8 cellular contexts compared by ENCODE assay signal in genomic region chr1:161177112-161177935, GRCh38. TPM values are rescaled to one million over a fixed set of nuclear protein-coding genes. Genes with fewer than 3 reads are reported as not detected.
DNase-seq lines count a peak whose midpoint lies in the region; ATAC-seq, FAIRE-seq and TF ChIP-seq lines count a peak whose summit lies in the region.

TSS of gene B4GALT3 (minus strand) at chr1:161177507. CDS start at chr1:161176060, 1,447 bp downstream.

- TF ChIP-seq CTCF in kidney (IDR thresholded peaks at IDR 0.05; ENCODE audit: borderline replicate concordance, extremely low read depth, insufficient read depth), result no peak

- peak; percentile 73 for ATAC-seq in GM19043 (IDR thresholded peaks at IDR 0.05; ENCODE audit: low read depth, unreplicated experiment)
- ATAC-seq in HG03342 (IDR thresholded peaks at IDR 0.05; ENCODE audit: unreplicated experiment), result peak; percentile 80

- H3K9me3 ChIP-seq in kidney (ENCODE audit: control insufficient read depth in 1 of 2, low read length in 2 of 2), result no peaks in the 10 kb centered on the region

- intact Hi-C loops in kidney (cut with DNase I), result no loop called here

- H3K4me1 ChIP-seq in kidney (ENCODE audit: control insufficient read depth in 1 of 2, insufficient read depth in 1 of 2, low read depth in 1 of 2, low read length in 2 of 2), result peaks cover 12 to 21% of the 10 kb centered on the region in 2 donors

- H3K36me3 ChIP-seq in kidney (ENCODE audit: control insufficient read depth in 1 of 2, insufficient read depth in 2 of 2, low read length in 2 of 2), result peaks cover 10 to 33% of the 10 kb centered on the region in 2 donors

- H3K9ac ChIP-seq in kidney (ENCODE audit: low read length in 2 of 2), result peak within 1 kb of the TSS; percentile 97 to 98

- FAIRE-seq in kidney (lab: Jason Lieb, UNC), result no peak

- H3K4me3 ChIP-seq in kidney (ENCODE audit: low read length in 2 of 2), result peak within 1 kb of the TSS; percentile 97 to 98

- peak within 1 kb of the TSS; percentile 95 to 96 for H3K27ac ChIP-seq in kidney (ENCODE audit: low read depth in 2 of 2, low read length in 2 of 2)

- DNase-seq in AG20443 (ENCODE audit: low spot score) (peak; percentile 97), NCI-H510A (lab: John Stamatoyannopoulos, UW) (peak; percentile 71), cerebellar cortex (ENCODE audit: low spot score) (peak; percentile 84), kidney (peak; percentile 96)
- peak; percentile 96 to 98 for DNase-seq in activated CD4-positive, alpha-beta T cell treated with anti-CD3 and anti-CD28 coated beads for 24 hours (ENCODE audit: low read depth in 2 of 2)
- DNase-seq in stimulated activated CD4-positive, alpha-beta T cell treated with anti-CD3 and anti-CD28 coated beads, Interleukin-15, amount 100 ng/mL, for 1 hour (ENCODE audit: low read depth in 1 of 2, low spot score in 1 of 2), result peak; percentile 92 to 98

RNA-seq across cellular contexts. Expression of gene B4GALT3, which starts in this region (rescaled TPM):
- 22.9 TPM for total RNA-seq in kidney
- 33.5 TPM for polyA plus RNA-seq in kidney (ENCODE audit: insufficient read depth, low read depth, low replicate concordance)

Comparison
In these comparisons a context has a peak if more than half of its experiments do, and no peak if none do; other contexts are left out.
1. Peak in every context shown above with its lines: DNase-seq, ATAC-seq, H3K4me3 ChIP-seq and H3K27ac ChIP-seq.